Comparison of ENCODE assay signal across 23 cellular contexts in the genomic region with DNA sequence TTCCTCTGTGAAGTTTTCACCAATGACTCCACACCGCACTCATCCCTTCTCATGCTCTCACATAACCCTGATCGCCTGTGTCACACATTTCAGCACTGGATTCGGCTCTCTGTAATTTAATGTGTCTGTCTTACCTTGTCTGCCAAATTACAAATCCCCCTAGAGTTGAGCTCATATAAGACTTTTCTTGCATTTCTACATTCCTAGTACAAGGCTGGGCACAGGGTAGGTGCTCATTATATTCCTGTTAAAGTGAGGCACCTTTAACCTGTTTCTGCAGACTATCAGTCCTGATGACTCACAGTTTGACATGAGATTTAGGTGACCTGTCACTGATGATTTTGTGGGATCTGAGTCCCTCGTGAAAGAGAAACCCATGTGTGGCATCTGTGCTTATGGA. TPM values are rescaled to one million over a fixed set of nuclear protein-coding genes. Genes with fewer than 3 reads are reported as not detected.
DNase-seq lines count a peak whose midpoint lies in the region; ATAC-seq, FAIRE-seq and TF ChIP-seq lines count a peak whose summit lies in the region.
"Had no signal": no experiment of that assay in that cellular context is flagged by ENCODE, and none has a peak within 500 bp of the region (broad histone marks: within the 10 kb centered on the region; RNA-seq: fewer than 3 reads in every experiment).

No MANE protein-coding gene starts in this region.

- ATAC-seq in K562, result no peak
- no peak for ATAC-seq in GM18498 (IDR thresholded peaks at IDR 0.05; ENCODE audit: unreplicated experiment)
- ATAC-seq in HG03139 (IDR thresholded peaks at IDR 0.05; ENCODE audit: unreplicated experiment), result no peak

- DNase-seq in K562 (ENCODE audit: extremely low read depth in 1 of 4, low spot score in 3 of 4) (no peak), trophoblast cell (peak; percentile 35 to 51), MCF 10A (ENCODE audit: unreplicated experiment) (no peak), NCI-H1048 (lab: John Stamatoyannopoulos, UW) (no peak)
- DNase-seq: C1 segment of cervical spinal cord; Calu3; CD4-positive, alpha-beta memory T cell; COR-L47; DMS53; DMS79 treated with DMSO at 0.1 percent for 48 hours; GM23248; H7; HCEC 1CT had no signal

- no peak overlapping the region for H2AK5ac ChIP-seq in trophoblast cell (ENCODE audit: low read length)

- H3K79me1 ChIP-seq in trophoblast cell (ENCODE audit: low read length), result no peaks in the 10 kb centered on the region

- H3K4me3 Mint-ChIP-seq in MCF 10A (ENCODE audit: unreplicated experiment), result no peak overlapping the region
- H3K4me3 Mint-ChIP-seq: CD4-positive, alpha-beta memory T cell had no signal

- peaks cover 2% of the 10 kb centered on the region for H3K36me3 Mint-ChIP-seq in MCF 10A (ENCODE audit: insufficient read depth, unreplicated experiment)
- H3K36me3 Mint-ChIP-seq: CD4-positive, alpha-beta memory T cell had no signal

- TF ChIP-seq EP300 in K562 (IDR thresholded peaks at IDR 0.05; ENCODE audit: low read length), result no peak

- H4K8ac ChIP-seq in trophoblast cell (ENCODE audit: low read depth, low read length), result no peak overlapping the region

- TF ChIP-seq POLR2A in K562 (conservative IDR thresholded peaks at IDR 0.05), result no peak

- peaks cover under 1 to 11% of the 10 kb centered on the region in 2 experiments for H3K4me1 ChIP-seq in K562 (replicated peaks in 1 of 2; ENCODE audit: control insufficient read depth in 2 of 2, insufficient read depth in 2 of 2, low read length in 2 of 2)
- H3K4me1 ChIP-seq in esophagus (ENCODE audit: control insufficient read depth in 2 of 2, insufficient read depth in 2 of 2, low read length in 1 of 2), result peaks cover 0 to 6% of the 10 kb centered on the region in 2 donors
- H3K4me1 ChIP-seq in trophoblast cell (ENCODE audit: control insufficient read depth in 1 of 2, insufficient read depth in 2 of 2, low read length in 2 of 2), result peaks cover 6% of the 10 kb centered on the region in 2 experiments

- H4K20me1 ChIP-seq in K562 (replicated peaks; ENCODE audit: control insufficient read depth, insufficient read depth, low read length), result no peaks in the 10 kb centered on the region

- H4K12ac ChIP-seq in trophoblast cell (ENCODE audit: low read depth, low read length), result no peak overlapping the region

- no peak for TF ChIP-seq RAD21 in K562 (CRISPR knock-in tag; conservative IDR thresholded peaks at IDR 0.05 in 1 of 2, IDR thresholded peaks at IDR 0.05 in 1 of 2)

- no peak overlapping the region for H2BK12ac ChIP-seq in trophoblast cell (ENCODE audit: low read length)

- H3K9me3 Mint-ChIP-seq in MCF 10A (ENCODE audit: unreplicated experiment), result no peaks in the 10 kb centered on the region
- H3K9me3 Mint-ChIP-seq: CD4-positive, alpha-beta memory T cell had no signal

- H3K36me3 ChIP-seq in K562 (ENCODE audit: control insufficient read depth, insufficient read depth, low read length) (no peaks in the 10 kb centered on the region), esophagus (ENCODE audit: control insufficient read depth in 2 of 2, insufficient read depth in 2 of 2, low read length in 1 of 2) (no peaks in the 10 kb centered on the region), trophoblast cell (ENCODE audit: control insufficient read depth in 1 of 2, insufficient read depth in 2 of 2, low read length in 2 of 2) (no peaks in the 10 kb centered on the region)

- TF ChIP-seq CTCF in K562 (IDR thresholded peaks at IDR 0.05 in 2 of 3, conservative IDR thresholded peaks at IDR 0.05 in 1 of 3; ENCODE audit: insufficient read depth in 2 of 3, low read depth in 1 of 3, low read length in 3 of 3) (no peak), MCF 10A (IDR thresholded peaks at IDR 0.05; ENCODE audit: unreplicated experiment) (no peak)

- BruUV-seq in K562 (replicated peaks; lab: Mats Ljungman, UMichigan), result no TSS peak
- no TSS peak for BruUV-seq in MCF 10A (replicated peaks; lab: Mats Ljungman, UMichigan)

- no peaks in the 10 kb centered on the region for H3K79me2 ChIP-seq in K562 (ENCODE audit: control insufficient read depth, insufficient read depth, low read length)
- no peaks in the 10 kb centered on the region for H3K79me2 ChIP-seq in trophoblast cell (ENCODE audit: control insufficient read depth, insufficient read depth, low read length, poor library complexity)

- no peak overlapping the region for H3K18ac ChIP-seq in trophoblast cell (ENCODE audit: low read length)

- H3K27ac Mint-ChIP-seq in MCF 10A (ENCODE audit: low read depth, unreplicated experiment), result no peak overlapping the region
- H3K27ac Mint-ChIP-seq: CD4-positive, alpha-beta memory T cell had no signal

- no peaks in the 10 kb centered on the region for H3K27me3 Mint-ChIP-seq in MCF 10A (ENCODE audit: insufficient read depth, unreplicated experiment)

- H3K27ac ChIP-seq in K562 (ENCODE audit: extremely low read depth, low read depth, low read length), result no peak overlapping the region
- H3K27ac ChIP-seq in esophagus (ENCODE audit: low read depth in 2 of 2, low read length in 1 of 2), result peak overlapping the region; percentile 29 to 68
- no peak overlapping the region for H3K27ac ChIP-seq in trophoblast cell (ENCODE audit: low read depth, low read length)
- H3K27ac ChIP-seq: GM23248 had no signal

- intact Hi-C loops in K562 (cut with micrococcal nuclease) (no loop called here), MCF 10A (cut with micrococcal nuclease) (no loop called here)

- H3K14ac ChIP-seq in trophoblast cell (ENCODE audit: low read length), result no peak overlapping the region

- no peak overlapping the region for H2BK120ac ChIP-seq in trophoblast cell (ENCODE audit: insufficient read depth, low read length, poor library complexity)

- H3K9me1 ChIP-seq in K562 (ENCODE audit: control insufficient read depth, insufficient read depth, low read length), result no peaks in the 10 kb centered on the region

- no peak overlapping the region for H2BK5ac ChIP-seq in trophoblast cell (ENCODE audit: low read depth, low read length, poor library complexity)

- in situ Hi-C loops in K562 (cut with MboI), result no loop called here

- H3K27me3 ChIP-seq in K562 (ENCODE audit: control insufficient read depth in 2 of 2, insufficient read depth in 2 of 2, low read length in 2 of 2) (no peaks in the 10 kb centered on the region), esophagus (ENCODE audit: control insufficient read depth in 1 of 2, insufficient read depth in 2 of 2, low read length in 2 of 2) (no peaks in the 10 kb centered on the region), trophoblast cell (ENCODE audit: insufficient read depth, low read length) (no peaks in the 10 kb centered on the region)

- no peak overlapping the region for H3K4me3 ChIP-seq in K562
- H3K4me3 ChIP-seq in esophagus (ENCODE audit: low read depth in 1 of 2, low read length in 2 of 2), result no peak overlapping the region
- H3K4me3 ChIP-seq in trophoblast cell (ENCODE audit: low read depth, low read length), result no peak overlapping the region
- H3K4me3 ChIP-seq: GM23248 had no signal

- CTCF ChIA-PET in K562 (lab: Yijun Ruan, JAX; ENCODE audit: low intra/inter-chr PET ratio) (no interaction called here), MCF 10A (lab: Yijun Ruan, JAX) (no interaction called here)

- H2AFZ ChIP-seq in K562 (ENCODE audit: low read depth, low read length), result no peak overlapping the region
- H2AFZ ChIP-seq in trophoblast cell (ENCODE audit: insufficient read depth, low read length, poor library complexity), result no peak overlapping the region
- H2AFZ ChIP-seq: GM23248 had no signal

- H3K4ac ChIP-seq in trophoblast cell (ENCODE audit: low read depth, low read length), result no peak overlapping the region

- 8% methylated on average over 4 of the region's 4 CpGs for WGBS in K562 (ENCODE audit: insufficient coverage, low coverage, missing lambda C conversion rate)
- WGBS in esophagus, 2 donors, result 70 to 74% methylated on average over 4 of the region's 4 CpGs
- no CpG with 5 or more reads among the region's 4 CpGs for whole genome bisulfite sequencing in trophoblast cell (ENCODE audit: extremely low coverage, insufficient coverage, insufficient read length)

- H3K4me2 ChIP-seq in K562 (ENCODE audit: insufficient read depth, low read length), result no peak overlapping the region
- no peak overlapping the region for H3K4me2 ChIP-seq in trophoblast cell (ENCODE audit: low read length)

- peaks cover 2% of the 10 kb centered on the region for H3K4me1 Mint-ChIP-seq in MCF 10A (ENCODE audit: insufficient read depth, unreplicated experiment)
- H3K4me1 Mint-ChIP-seq: CD4-positive, alpha-beta memory T cell had no signal

- no peak overlapping the region for H4K91ac ChIP-seq in trophoblast cell (ENCODE audit: low read depth, low read length)

- FAIRE-seq in K562 (lab: Jason Lieb, UNC), result no peak
- FAIRE-seq: G401.6, GM19239, H1 had no signal

- no peak overlapping the region for H3K23ac ChIP-seq in trophoblast cell (ENCODE audit: low read length)

- H3K9me3 ChIP-seq in K562 (replicated peaks; ENCODE audit: control insufficient read depth, insufficient read depth, low read depth, low read length) (no peaks in the 10 kb centered on the region), esophagus (ENCODE audit: control insufficient read depth in 2 of 2, insufficient read depth in 1 of 2, low read depth in 1 of 2, low read length in 1 of 2) (peaks cover 0 to under 1% of the 10 kb centered on the region in 2 donors), trophoblast cell (ENCODE audit: insufficient read depth, low read depth, low read length) (no peaks in the 10 kb centered on the region)

- no peak overlapping the region for H3K9ac ChIP-seq in K562 (ENCODE audit: insufficient read depth in 1 of 2, low read depth in 2 of 2, low read length in 2 of 2)
- no peak overlapping the region for H3K9ac ChIP-seq in trophoblast cell (ENCODE audit: low read length)
- H3K9ac ChIP-seq: GM23248 had no signal

- POLR2A ChIA-PET in K562 (lab: Yijun Ruan, JAX), result interaction anchor here (1.1 kb wide), 1 partner anchor 18 kb away, joined by 4 read pairs; no protein-coding TSS in a partner anchor
- POLR2A ChIA-PET in MCF 10A (lab: Yijun Ruan, JAX), result no interaction called here

RNA-seq across cellular contexts. Expression of gene TGM5, which starts 22.6 kb away (rescaled TPM):
- 0.12 TPM in 1 of 2 replicates, not detected in the other for total RNA-seq in K562 (2011; cell fraction: chromatin; rRNA removed; ENCODE audit: low replicate concordance)
- not detected in 2 replicates for total RNA-seq in K562 (2011; cell fraction: nucleolus; rRNA removed)
- not detected in 2 replicates for total RNA-seq in K562 (2011; cell fraction: nucleoplasm; rRNA removed)
- not detected in 2 replicates for total RNA-seq in K562 (2014; rRNA removed)
- total RNA-seq in K562 (2014; rRNA removed; fragmentation: Illumina TruSeq; extraction: Trizol), result not detected in 2 replicates
- total RNA-seq in K562 (2015; rRNA removed; fragmentation: Illumina TruSeq; extraction: Trizol), result 0.07 and 0.15 TPM in 2 replicates
- not detected in 2 replicates for total RNA-seq in K562 (2021)
- polyA plus RNA-seq in K562 (2011; rRNA removed), result 0.07 TPM in 1 of 2 replicates, not detected in the other
- 0.12 and 0.15 TPM in 2 replicates for polyA plus RNA-seq in K562 (2011; cell fraction: cytosol; rRNA removed)
- polyA plus RNA-seq in K562 (2011; cell fraction: nucleus; rRNA removed), result 0.06 and 0.07 TPM in 2 replicates
- polyA plus RNA-seq in K562 (2012), result 0.03 TPM in 1 of 2 replicates, not detected in the other
- polyA plus RNA-seq in K562 (2014; fragmentation: Illumina TruSeq; extraction: Trizol), result not detected in 2 replicates
- polyA plus RNA-seq in K562 (2014; fragmentation: Nextera tagmentation; extraction: Ambion mirVana), result under 1 TPM; 0.03 to 0.10 TPM
- not detected in 2 replicates for polyA plus RNA-seq in K562 (2014; rRNA removed)
- polyA minus RNA-seq in K562 (2011; rRNA and poly(A)+ RNA removed), result not detected in 2 replicates
- polyA minus RNA-seq in K562 (2011; cell fraction: cytosol; rRNA and poly(A)+ RNA removed), result not detected in 2 replicates
- 0.22 TPM in 1 of 2 replicates, not detected in the other for polyA minus RNA-seq in K562 (2011; cell fraction: nucleus; rRNA and poly(A)+ RNA removed)
- 10 to 100 TPM in 1 of 2 donors, 1 to 10 TPM in 1; 9.5 to 12.9 TPM for polyA plus RNA-seq in esophagus
- polyA plus RNA-seq in trophoblast cell (2013), result 0.10 and 0.11 TPM in 2 replicates
- total RNA-seq in MCF 10A (2022), result 0.12 TPM in 1 of 2 replicates, not detected in the other
- total RNA-seq: A172; A673; Calu3; CD4-positive, alpha-beta memory T cell; Daoy; GM23248; H1; H7 had no signal
- polyA plus RNA-seq: BJ; CD4-positive, alpha-beta memory T cell; GM23248; H1 had no signal

RNA-seq across cellular contexts. Expression of gene EPB42, which starts 23.3 kb away (rescaled TPM):
- total RNA-seq in K562 (2011; cell fraction: chromatin; rRNA removed; ENCODE audit: low replicate concordance), result 0.51 and 1.6 TPM in 2 replicates
- total RNA-seq in K562 (2011; cell fraction: nucleolus; rRNA removed), result 1.5 and 1.7 TPM in 2 replicates
- total RNA-seq in K562 (2011; cell fraction: nucleoplasm; rRNA removed), result 1.2 and 2.3 TPM in 2 replicates
- total RNA-seq in K562 (2014; rRNA removed) (1.5 and 2.1 TPM in 2 replicates), K562 (2014; rRNA removed; fragmentation: Illumina TruSeq; extraction: Trizol) (1.4 and 1.5 TPM in 2 replicates), K562 (2015; rRNA removed; fragmentation: Illumina TruSeq; extraction: Trizol) (0.51 and 0.79 TPM in 2 replicates), K562 (2021) (1.3 and 1.7 TPM in 2 replicates), MCF 10A (2022) (not detected in 2 replicates)
- polyA plus RNA-seq in K562 (2011; rRNA removed) (0.59 and 0.89 TPM in 2 replicates), K562 (2014; fragmentation: Illumina TruSeq; extraction: Trizol) (1.5 and 2.3 TPM in 2 replicates), K562 (2014; fragmentation: Nextera tagmentation; extraction: Ambion mirVana) (under 1 TPM; 0.38 to 0.57 TPM), K562 (2014; rRNA removed) (1.3 and 1.6 TPM in 2 replicates), esophagus (not detected)
- 0.89 and 0.96 TPM in 2 replicates for polyA plus RNA-seq in K562 (2011; cell fraction: cytosol; rRNA removed)
- 0.66 and 0.70 TPM in 2 replicates for polyA plus RNA-seq in K562 (2011; cell fraction: nucleus; rRNA removed)
- 0.91 and 1.2 TPM in 2 replicates for polyA plus RNA-seq in K562 (2012)
- polyA minus RNA-seq in K562 (2011; rRNA and poly(A)+ RNA removed), result 1.5 and 1.6 TPM in 2 replicates
- 0.67 and 1.9 TPM in 2 replicates for polyA minus RNA-seq in K562 (2011; cell fraction: cytosol; rRNA and poly(A)+ RNA removed)
- polyA minus RNA-seq in K562 (2011; cell fraction: nucleus; rRNA and poly(A)+ RNA removed), result 0.27 and 0.67 TPM in 2 replicates
- not detected in 2 replicates for polyA plus RNA-seq in trophoblast cell (2013)
- total RNA-seq: A172; A673; Calu3; CD4-positive, alpha-beta memory T cell; Daoy; GM23248; H1; H7 had no signal
- polyA plus RNA-seq: BJ; CD4-positive, alpha-beta memory T cell; GM23248; H1 had no signal

RNA-seq across cellular contexts. Expression of gene TGM7, which starts 58.0 kb away (rescaled TPM):
- not detected in 2 replicates for total RNA-seq in K562 (2011; cell fraction: chromatin; rRNA removed; ENCODE audit: low replicate concordance)
- total RNA-seq in K562 (2011; cell fraction: nucleolus; rRNA removed), result not detected in 2 replicates
- not detected in 2 replicates for total RNA-seq in K562 (2011; cell fraction: nucleoplasm; rRNA removed)
- total RNA-seq in K562 (2014; rRNA removed) (not detected in 2 replicates), K562 (2014; rRNA removed; fragmentation: Illumina TruSeq; extraction: Trizol) (not detected in 2 replicates), K562 (2015; rRNA removed; fragmentation: Illumina TruSeq; extraction: Trizol) (not detected in 2 replicates), K562 (2021) (not detected in 2 replicates), MCF 10A (2022) (not detected in 2 replicates)
- polyA plus RNA-seq in K562 (2011; rRNA removed) (not detected in 2 replicates), K562 (2014; fragmentation: Illumina TruSeq; extraction: Trizol) (not detected in 2 replicates), K562 (2014; fragmentation: Nextera tagmentation; extraction: Ambion mirVana) (not detected), K562 (2014; rRNA removed) (not detected in 2 replicates), esophagus (1 to 10 TPM in 1 of 2 donors, under 1 TPM in 1; 0.05 to 5.3 TPM)
- polyA plus RNA-seq in K562 (2011; cell fraction: cytosol; rRNA removed), result not detected in 2 replicates
- not detected in 2 replicates for polyA plus RNA-seq in K562 (2011; cell fraction: nucleus; rRNA removed)
- not detected in 2 replicates for polyA plus RNA-seq in K562 (2012)
- not detected in 2 replicates for polyA minus RNA-seq in K562 (2011; rRNA and poly(A)+ RNA removed)
- polyA minus RNA-seq in K562 (2011; cell fraction: cytosol; rRNA and poly(A)+ RNA removed), result not detected in 2 replicates
- not detected in 2 replicates for polyA minus RNA-seq in K562 (2011; cell fraction: nucleus; rRNA and poly(A)+ RNA removed)
- polyA plus RNA-seq in trophoblast cell (2013), result not detected in 2 replicates
- total RNA-seq: A172; A673; Calu3; CD4-positive, alpha-beta memory T cell; Daoy; GM23248; H1; H7 had no signal
- polyA plus RNA-seq: BJ; CD4-positive, alpha-beta memory T cell; GM23248 had no signal

RNA-seq across cellular contexts. Expression of gene CCNDBP1, which starts 58.9 kb away (rescaled TPM):
- 56.2 and 80.6 TPM in 2 replicates for total RNA-seq in K562 (2011; cell fraction: chromatin; rRNA removed; ENCODE audit: low replicate concordance)
- total RNA-seq in K562 (2011; cell fraction: nucleolus; rRNA removed), result 40.4 and 46.3 TPM in 2 replicates
- 55.0 and 77.6 TPM in 2 replicates for total RNA-seq in K562 (2011; cell fraction: nucleoplasm; rRNA removed)
- total RNA-seq in K562 (2014; rRNA removed) (50.0 and 55.5 TPM in 2 replicates), K562 (2014; rRNA removed; fragmentation: Illumina TruSeq; extraction: Trizol) (67.6 and 71.9 TPM in 2 replicates), K562 (2015; rRNA removed; fragmentation: Illumina TruSeq; extraction: Trizol) (47.9 and 49.5 TPM in 2 replicates), K562 (2021) (47.9 and 49.1 TPM in 2 replicates), MCF 10A (2022) (45.5 and 50.4 TPM in 2 replicates)
- polyA plus RNA-seq in K562 (2011; rRNA removed) (98.3 and 111 TPM in 2 replicates), K562 (2014; fragmentation: Illumina TruSeq; extraction: Trizol) (57.7 and 59.9 TPM in 2 replicates), K562 (2014; fragmentation: Nextera tagmentation; extraction: Ambion mirVana) (10 to 100 TPM; 37.0 to 44.7 TPM), K562 (2014; rRNA removed) (65.4 and 72.0 TPM in 2 replicates), esophagus (10 to 100 TPM; 48.0 to 57.4 TPM)
- polyA plus RNA-seq in K562 (2011; cell fraction: cytosol; rRNA removed), result 86.8 and 107 TPM in 2 replicates
- 58.5 and 72.4 TPM in 2 replicates for polyA plus RNA-seq in K562 (2011; cell fraction: nucleus; rRNA removed)
- 50.4 and 99.8 TPM in 2 replicates for polyA plus RNA-seq in K562 (2012)
- 61.5 and 64.1 TPM in 2 replicates for polyA minus RNA-seq in K562 (2011; rRNA and poly(A)+ RNA removed)
- 18.9 and 22.9 TPM in 2 replicates for polyA minus RNA-seq in K562 (2011; cell fraction: cytosol; rRNA and poly(A)+ RNA removed)
- 33.1 and 51.0 TPM in 2 replicates for polyA minus RNA-seq in K562 (2011; cell fraction: nucleus; rRNA and poly(A)+ RNA removed)
- 56.8 and 61.3 TPM in 2 replicates for polyA plus RNA-seq in trophoblast cell (2013)

Comparison
In these comparisons a context has a peak if more than half of its experiments do, and no peak if none do; other contexts are left out.
1. DNase-seq: peak in trophoblast cell (2 of 2); none in K562 (0 of 4), MCF 10A (single experiment) and NCI-H1048 (single experiment).
2. H3K27ac ChIP-seq: peak in esophagus (2 of 2); none in K562 (single experiment) and trophoblast cell (single experiment).